13 cellular contexts compared by ENCODE assay signal in the genomic region with DNA sequence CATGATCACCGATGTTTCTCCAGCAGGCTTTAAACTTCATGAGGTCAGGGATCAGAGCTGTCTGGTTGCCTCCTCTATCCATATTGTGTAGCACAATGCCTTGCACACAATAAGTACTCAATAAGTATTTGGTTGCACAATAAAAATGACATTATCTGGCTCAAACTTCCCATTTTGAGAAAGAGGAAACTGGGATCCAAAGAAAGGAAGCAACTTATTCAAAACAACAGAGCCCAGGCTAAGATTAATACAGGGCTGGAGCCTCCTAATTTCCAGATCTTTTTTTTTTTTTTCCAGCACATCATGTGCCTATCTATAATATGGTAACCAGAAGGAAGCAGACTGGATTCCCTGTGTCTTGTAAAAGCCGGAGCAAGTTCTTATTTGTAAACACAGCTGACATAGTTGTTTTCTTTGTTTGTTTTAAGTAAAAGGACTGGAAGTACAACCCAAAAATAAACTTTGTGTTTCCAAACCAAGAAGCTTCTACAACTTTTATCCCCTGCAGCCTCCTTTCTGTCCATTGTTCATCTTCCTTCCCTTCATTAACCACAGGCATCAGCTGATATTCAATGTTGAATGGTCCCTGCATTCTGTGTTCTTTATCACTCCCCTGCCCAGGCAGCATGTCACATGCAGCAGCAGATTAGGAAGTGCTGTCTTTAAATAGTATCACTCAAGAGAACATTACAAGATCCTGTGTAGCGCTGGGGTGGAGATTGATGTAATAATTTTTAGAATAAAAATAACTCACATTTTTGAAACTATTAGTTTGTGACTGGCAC.
DNase-seq lines count a peak whose midpoint lies in the region; ATAC-seq and TF ChIP-seq lines count a peak whose summit lies in the region.
"Had no signal": no experiment of that assay in that cellular context is flagged by ENCODE, and none has a peak within 500 bp of the region (broad histone marks: within the 10 kb centered on the region; RNA-seq: fewer than 3 reads in every experiment).

No MANE protein-coding gene starts in this region.

- no peak overlapping the region for H2AK5ac ChIP-seq in mesenchymal stem cell (ENCODE audit: low read length, severe bottlenecking)

- H3K79me1 ChIP-seq in mesenchymal stem cell (replicated peaks; ENCODE audit: low read length, poor library complexity, severe bottlenecking) = no peaks in the 10 kb centered on the region

- H3K27me3 Mint-ChIP-seq in WTC11 (ENCODE audit: low read depth) = no peaks in the 10 kb centered on the region
- H3K27me3 Mint-ChIP-seq: activated naive CD4-positive, alpha-beta T cell treated with anti-CD3 and anti-CD28 coated beads, Interleukin-2, amount 10 ng/mL, durations not matched to agents 7 days and 5 days had no signal

- TF ChIP-seq CTCF in tibial artery (IDR thresholded peaks at IDR 0.05) = no peak
- no peak for TF ChIP-seq CTCF in WTC11 (IDR thresholded peaks at IDR 0.05)

- WGBS in mesenchymal stem cell = 69% methylated on average over 1 of the region's 3 CpGs

- H3K9ac ChIP-seq in mesenchymal stem cell (ENCODE audit: low read length) = no peak overlapping the region

- intact Hi-C loops in tibial artery (cut with DNase I; ENCODE audit: low total_unique reads) = no loop called here

- peak overlapping the region in 1 of 2 experiments; percentile 85 for H3K18ac ChIP-seq in mesenchymal stem cell (ENCODE audit: low read depth in 1 of 2, low read length in 2 of 2)

- H3K4me2 ChIP-seq in mesenchymal stem cell (ENCODE audit: low read length, poor library complexity, severe bottlenecking) = no peak overlapping the region

- H3K27me3 ChIP-seq in mesenchymal stem cell (ENCODE audit: control insufficient read depth in 1 of 2, insufficient read depth in 1 of 2, low read length in 2 of 2) (no peaks in the 10 kb centered on the region), tibial artery (no peaks in the 10 kb centered on the region)

- H2BK5ac ChIP-seq in mesenchymal stem cell (ENCODE audit: low read depth, low read length, poor library complexity, severe bottlenecking) = no peak overlapping the region

- H3K9me3 ChIP-seq in mesenchymal stem cell (ENCODE audit: control insufficient read depth, low read length) = no peaks in the 10 kb centered on the region
- no peaks in the 10 kb centered on the region for H3K9me3 ChIP-seq in tibial artery

- no peaks in the 10 kb centered on the region; the same call in 1 of the 2 replicates for H3K9me3 Mint-ChIP-seq in WTC11

- no peak overlapping the region for H2BK120ac ChIP-seq in mesenchymal stem cell (ENCODE audit: low read depth, low read length)

- no peak overlapping the region for H3K14ac ChIP-seq in mesenchymal stem cell (ENCODE audit: low read length in 2 of 2)

- H3K36me3 Mint-ChIP-seq in WTC11 = no peaks in the 10 kb centered on the region
- H3K36me3 Mint-ChIP-seq: activated naive CD4-positive, alpha-beta T cell treated with anti-CD3 and anti-CD28 coated beads, Interleukin-2, amount 10 ng/mL, durations not matched to agents 7 days and 5 days had no signal

- H2BK12ac ChIP-seq in mesenchymal stem cell (ENCODE audit: low read length in 2 of 2) = peak overlapping the region; percentile 48 to 94

- no peak overlapping the region for H2BK15ac ChIP-seq in mesenchymal stem cell (ENCODE audit: low read depth, poor library complexity, severe bottlenecking)

- no peak overlapping the region for H2AFZ ChIP-seq in mesenchymal stem cell (ENCODE audit: low read depth, low read length)

- POLR2A ChIA-PET in WTC11 (lab: Charles Lee) = no interaction called here

- H3K36me3 ChIP-seq in mesenchymal stem cell (ENCODE audit: control insufficient read depth in 1 of 2, insufficient read depth in 2 of 2, low read depth in 1 of 2, low read length in 2 of 2) (no peaks in the 10 kb centered on the region), tibial artery (no peaks in the 10 kb centered on the region)

- CTCF ChIA-PET in WTC11 (lab: Charles Lee) = no interaction called here

- no peak overlapping the region for H3K27ac Mint-ChIP-seq in WTC11
- H3K27ac Mint-ChIP-seq: activated naive CD4-positive, alpha-beta T cell treated with anti-CD3 and anti-CD28 coated beads, Interleukin-2, amount 10 ng/mL, durations not matched to agents 7 days and 5 days had no signal

- H3K4me3 ChIP-seq in mesenchymal stem cell (ENCODE audit: insufficient read depth in 1 of 2, low read depth in 1 of 2, low read length in 2 of 2) = no peak overlapping the region
- no peak overlapping the region for H3K4me3 ChIP-seq in tibial artery

- ATAC-seq in WTC11 (no peak), GM21381 (IDR thresholded peaks at IDR 0.05; ENCODE audit: unreplicated experiment) (no peak), HG02870 (IDR thresholded peaks at IDR 0.05; ENCODE audit: unreplicated experiment) (no peak)
- ATAC-seq: activated CD4-positive, CD25-positive, alpha-beta regulatory T cell treated with anti-CD3 and anti-CD28 coated beads, Interleukin-2, amount 50 U/mL, for 24 hours; PC-3 had no signal

- H3K23ac ChIP-seq in mesenchymal stem cell (ENCODE audit: low read length in 2 of 2) = no peak overlapping the region

- H3K27ac ChIP-seq in mesenchymal stem cell (ENCODE audit: low read length, poor library complexity, severe bottlenecking) (no peak overlapping the region), tibial artery (peak overlapping the region; percentile 49 to 57)

- no peaks in the 10 kb centered on the region for H3K4me1 Mint-ChIP-seq in WTC11

- no peak overlapping the region for H3K4me3 Mint-ChIP-seq in WTC11
- H3K4me3 Mint-ChIP-seq: activated naive CD4-positive, alpha-beta T cell treated with anti-CD3 and anti-CD28 coated beads, Interleukin-2, amount 10 ng/mL, durations not matched to agents 7 days and 5 days had no signal

- H3K4me1 ChIP-seq in mesenchymal stem cell (ENCODE audit: control insufficient read depth, insufficient read depth, low read depth, low read length) = peaks cover 3% of the 10 kb centered on the region
- H3K4me1 ChIP-seq in tibial artery = peaks cover 0 to 18% (median 0%) of the 10 kb centered on the region in 4 donors

- peak overlapping the region; percentile 83 for H4K91ac ChIP-seq in mesenchymal stem cell (ENCODE audit: low read length)

- H4K8ac ChIP-seq in mesenchymal stem cell (ENCODE audit: low read length) = peak overlapping the region; percentile 88

- in situ Hi-C loops in SK-MEL-5 (cut with HindIII; ENCODE audit: low pct_unique_long_range_greater_than_20kb, low sequenced_read_pairs) (no loop called here), ACHN (cut with HindIII; ENCODE audit: low pct_ligation_motif_present, low pct_unique_long_range_greater_than_20kb, low sequenced_read_pairs) (no loop called here)

- peak overlapping the region in 1 of 2 experiments; percentile 47 for H3K4ac ChIP-seq in mesenchymal stem cell (ENCODE audit: low read depth in 1 of 2, low read length in 2 of 2)

- peak; percentile 92 for DNase-seq in SK-MEL-5 (ENCODE audit: low read depth, low spot score)
- peak; percentile 56 for DNase-seq in epidermal melanocyte (ENCODE audit: insufficient read length, low spot score)
- peak; percentile 67 for DNase-seq in mesenchymal stem cell
- DNase-seq in tibial artery = peak in 1 of 2 donors; percentile 64
- no peak for DNase-seq in ACHN
- DNase-seq in WTC11 (ENCODE audit: low spot score) = no peak
- DNase-seq: activated naive CD4-positive, alpha-beta T cell treated with anti-CD3 and anti-CD28 coated beads, Interleukin-2, amount 10 ng/mL, durations not matched to agents 7 days and 5 days; DMS53; mesendoderm; PC-3 had no signal

TF ChIP-seq in WTC11, 78 proteins besides CTCF, POLR2A, EP300 and RAD21 (continues in another document):
- TF ChIP-seq ZNF512 (CRISPR knock-in tag; IDR thresholded peaks at IDR 0.05; ENCODE audit: borderline replicate concordance) (no peak), ATF3 (CRISPR knock-in tag; conservative IDR thresholded peaks at IDR 0.05) (no peak), EMX1 (CRISPR knock-in tag; IDR thresholded peaks at IDR 0.05) (no peak), ZNF425 (CRISPR knock-in tag; conservative IDR thresholded peaks at IDR 0.05) (no peak), GTF2I (CRISPR knock-in tag; conservative IDR thresholded peaks at IDR 0.05) (no peak), GABPB1 (CRISPR knock-in tag; IDR thresholded peaks at IDR 0.05) (no peak), ZNF232 (CRISPR knock-in tag; IDR thresholded peaks at IDR 0.05) (no peak)

Comparison
In these comparisons a context has a peak if more than half of its experiments do, and no peak if none do; other contexts are left out.
1. DNase-seq: peak in SK-MEL-5 (single experiment), epidermal melanocyte (single experiment) and mesenchymal stem cell (single experiment); none in ACHN (single experiment) and WTC11 (single experiment).